Comparison of ENCODE assay signal across 1 cellular context in the genomic region with DNA sequence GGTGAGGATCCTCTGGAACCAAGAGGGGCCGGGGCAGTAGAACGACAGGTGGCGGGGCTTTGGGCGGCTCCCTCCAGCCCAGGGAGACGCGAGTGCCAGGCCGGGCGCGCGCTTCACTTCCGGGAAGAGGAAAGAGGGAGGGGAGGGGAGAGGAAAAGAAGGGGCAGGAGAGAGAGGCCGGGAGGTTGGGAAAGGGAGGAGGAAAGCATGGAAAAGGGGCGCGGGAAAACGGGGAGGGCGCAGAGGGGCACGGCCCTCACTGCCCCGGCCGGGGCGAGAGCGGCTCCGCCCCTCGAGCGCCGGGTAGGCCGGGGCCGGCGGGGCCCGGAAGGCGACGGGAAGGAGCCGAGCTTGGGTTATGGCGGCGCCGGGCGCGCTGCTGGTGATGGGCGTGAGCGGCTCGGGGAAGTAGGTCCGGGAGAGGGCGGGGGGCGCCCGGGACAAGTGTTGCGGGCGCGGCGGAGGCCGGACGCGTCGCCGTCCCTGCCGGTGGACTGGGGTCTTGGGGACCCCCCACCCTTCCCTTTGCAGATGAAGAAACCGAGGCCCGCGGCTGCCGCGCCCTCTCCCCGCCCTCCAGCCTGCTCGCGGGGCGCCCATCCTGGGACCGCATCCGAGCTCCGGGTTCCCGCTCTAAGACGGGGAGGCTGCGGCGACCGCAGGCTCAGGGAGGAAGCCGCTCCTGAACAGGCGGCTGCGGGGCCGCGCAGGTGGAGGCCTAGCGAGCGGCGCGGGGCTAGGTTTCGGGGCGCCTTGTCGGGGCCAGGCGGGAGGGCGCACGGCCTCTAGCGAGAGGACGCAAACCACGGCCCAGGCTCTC.
TF ChIP-seq lines count a peak whose summit lies in the region.

TSS of gene IDNK (plus strand) at position 330 of the 820 bp plus-strand sequence. CDS start at position 359, 29 bp downstream.

TF ChIP-seq in K562, 482 proteins besides CTCF, POLR2A, EP300 and RAD21 (continued from another document and continues in another):
- TF ChIP-seq MGA (IDR thresholded peaks at IDR 0.05) (no peak), CXXC5 (CRISPR knock-in tag; IDR thresholded peaks at IDR 0.05) (0 out of 2 replicates have a peak, but pooled peaks have one; percentile 31), MAZ (CRISPR knock-in tag; conservative IDR thresholded peaks at IDR 0.05 in 1 of 2, IDR thresholded peaks at IDR 0.05 in 1 of 2) (peak in 1 of 2 experiments; percentile 53; a peak in 1 of 4 replicates), MAFK (IDR thresholded peaks at IDR 0.05; ENCODE audit: low read length) (no peak), ELF4 (CRISPR knock-in tag; IDR thresholded peaks at IDR 0.05) (0 out of 2 replicates have a peak, but pooled peaks have one; percentile 63), PPARD (CRISPR knock-in tag; IDR thresholded peaks at IDR 0.05) (no peak), RB1 (IDR thresholded peaks at IDR 0.05; ENCODE audit: low read depth) (0 out of 2 replicates have a peak, but pooled peaks have one; percentile 7), FOS (IDR thresholded peaks at IDR 0.05; ENCODE audit: extremely low read depth, insufficient read length) (no peak), TOE1 (IDR thresholded peaks at IDR 0.05; ENCODE audit: borderline replicate concordance) (no peak), TOE1 (CRISPR knock-in tag; IDR thresholded peaks at IDR 0.05; ENCODE audit: borderline replicate concordance, low read depth) (no peak), TAF7 (tag; IDR thresholded peaks at IDR 0.05) (no peak; the same call in 1 of the 2 replicates), ZNF197 (CRISPR knock-in tag; IDR thresholded peaks at IDR 0.05; ENCODE audit: low read depth) (no peak), TEAD4 (IDR thresholded peaks at IDR 0.05; ENCODE audit: low read length) (no peak), TEAD4 (CRISPR knock-in tag; IDR thresholded peaks at IDR 0.05; ENCODE audit: borderline replicate concordance) (no peak), ZNF165 (CRISPR knock-in tag; IDR thresholded peaks at IDR 0.05; ENCODE audit: borderline replicate concordance) (no peak), STAT6 (CRISPR knock-in tag; IDR thresholded peaks at IDR 0.05) (no peak), BRCA1 (IDR thresholded peaks at IDR 0.05) (no peak), BRCA1 (CRISPR knock-in tag; IDR thresholded peaks at IDR 0.05) (no peak), MBD1 (CRISPR knock-in tag; IDR thresholded peaks at IDR 0.05) (no peak), RBFOX2 (IDR thresholded peaks at IDR 0.05; ENCODE audit: low read depth, low read length) (peak; percentile 90), MECOM (CRISPR knock-in tag; IDR thresholded peaks at IDR 0.05) (no peak), ZNF444 (CRISPR knock-in tag; IDR thresholded peaks at IDR 0.05) (no peak), CHD2 (IDR thresholded peaks at IDR 0.05; ENCODE audit: low read depth, low read length) (no peak), HDAC1 (IDR thresholded peaks at IDR 0.05) (peak in 1 of 2 experiments; percentile 25; a peak in 1 of 4 replicates)
- TF ChIP-seq, protein P1, sequence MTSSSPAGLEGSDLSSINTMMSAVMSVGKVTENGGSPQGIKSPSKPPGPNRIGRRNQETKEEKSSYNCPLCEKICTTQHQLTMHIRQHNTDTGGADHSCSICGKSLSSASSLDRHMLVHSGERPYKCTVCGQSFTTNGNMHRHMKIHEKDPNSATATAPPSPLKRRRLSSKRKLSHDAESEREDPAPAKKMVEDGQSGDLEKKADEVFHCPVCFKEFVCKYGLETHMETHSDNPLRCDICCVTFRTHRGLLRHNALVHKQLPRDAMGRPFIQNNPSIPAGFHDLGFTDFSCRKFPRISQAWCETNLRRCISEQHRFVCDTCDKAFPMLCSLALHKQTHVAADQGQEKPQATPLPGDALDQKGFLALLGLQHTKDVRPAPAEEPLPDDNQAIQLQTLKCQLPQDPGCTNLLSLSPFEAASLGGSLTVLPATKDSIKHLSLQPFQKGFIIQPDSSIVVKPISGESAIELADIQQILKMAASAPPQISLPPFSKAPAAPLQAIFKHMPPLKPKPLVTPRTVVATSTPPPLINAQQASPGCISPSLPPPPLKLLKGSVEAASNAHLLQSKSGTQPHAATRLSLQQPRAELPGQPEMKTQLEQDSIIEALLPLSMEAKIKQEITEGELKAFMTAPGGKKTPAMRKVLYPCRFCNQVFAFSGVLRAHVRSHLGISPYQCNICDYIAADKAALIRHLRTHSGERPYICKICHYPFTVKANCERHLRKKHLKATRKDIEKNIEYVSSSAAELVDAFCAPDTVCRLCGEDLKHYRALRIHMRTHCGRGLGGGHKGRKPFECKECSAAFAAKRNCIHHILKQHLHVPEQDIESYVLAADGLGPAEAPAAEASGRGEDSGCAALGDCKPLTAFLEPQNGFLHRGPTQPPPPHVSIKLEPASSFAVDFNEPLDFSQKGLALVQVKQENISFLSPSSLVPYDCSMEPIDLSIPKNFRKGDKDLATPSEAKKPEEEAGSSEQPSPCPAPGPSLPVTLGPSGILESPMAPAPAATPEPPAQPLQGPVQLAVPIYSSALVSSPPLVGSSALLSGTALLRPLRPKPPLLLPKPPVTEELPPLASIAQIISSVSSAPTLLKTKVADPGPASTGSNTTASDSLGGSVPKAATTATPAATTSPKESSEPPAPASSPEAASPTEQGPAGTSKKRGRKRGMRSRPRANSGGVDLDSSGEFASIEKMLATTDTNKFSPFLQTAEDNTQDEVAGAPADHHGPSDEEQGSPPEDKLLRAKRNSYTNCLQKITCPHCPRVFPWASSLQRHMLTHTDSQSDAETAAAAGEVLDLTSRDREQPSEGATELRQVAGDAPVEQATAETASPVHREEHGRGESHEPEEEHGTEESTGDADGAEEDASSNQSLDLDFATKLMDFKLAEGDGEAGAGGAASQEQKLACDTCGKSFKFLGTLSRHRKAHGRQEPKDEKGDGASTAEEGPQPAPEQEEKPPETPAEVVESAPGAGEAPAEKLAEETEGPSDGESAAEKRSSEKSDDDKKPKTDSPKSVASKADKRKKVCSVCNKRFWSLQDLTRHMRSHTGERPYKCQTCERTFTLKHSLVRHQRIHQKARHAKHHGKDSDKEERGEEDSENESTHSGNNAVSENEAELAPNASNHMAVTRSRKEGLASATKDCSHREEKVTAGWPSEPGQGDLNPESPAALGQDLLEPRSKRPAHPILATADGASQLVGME (CRISPR knock-in tag; IDR thresholded peaks at IDR 0.05) = no peak
- TF ChIP-seq, protein P2, sequence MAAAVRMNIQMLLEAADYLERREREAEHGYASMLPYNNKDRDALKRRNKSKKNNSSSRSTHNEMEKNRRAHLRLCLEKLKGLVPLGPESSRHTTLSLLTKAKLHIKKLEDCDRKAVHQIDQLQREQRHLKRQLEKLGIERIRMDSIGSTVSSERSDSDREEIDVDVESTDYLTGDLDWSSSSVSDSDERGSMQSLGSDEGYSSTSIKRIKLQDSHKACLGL (CRISPR knock-in tag; IDR thresholded peaks at IDR 0.05; ENCODE audit: borderline replicate concordance, poor library complexity, severe bottlenecking) = no peak
